8 cellular contexts compared by ENCODE assay signal in the genomic region with DNA sequence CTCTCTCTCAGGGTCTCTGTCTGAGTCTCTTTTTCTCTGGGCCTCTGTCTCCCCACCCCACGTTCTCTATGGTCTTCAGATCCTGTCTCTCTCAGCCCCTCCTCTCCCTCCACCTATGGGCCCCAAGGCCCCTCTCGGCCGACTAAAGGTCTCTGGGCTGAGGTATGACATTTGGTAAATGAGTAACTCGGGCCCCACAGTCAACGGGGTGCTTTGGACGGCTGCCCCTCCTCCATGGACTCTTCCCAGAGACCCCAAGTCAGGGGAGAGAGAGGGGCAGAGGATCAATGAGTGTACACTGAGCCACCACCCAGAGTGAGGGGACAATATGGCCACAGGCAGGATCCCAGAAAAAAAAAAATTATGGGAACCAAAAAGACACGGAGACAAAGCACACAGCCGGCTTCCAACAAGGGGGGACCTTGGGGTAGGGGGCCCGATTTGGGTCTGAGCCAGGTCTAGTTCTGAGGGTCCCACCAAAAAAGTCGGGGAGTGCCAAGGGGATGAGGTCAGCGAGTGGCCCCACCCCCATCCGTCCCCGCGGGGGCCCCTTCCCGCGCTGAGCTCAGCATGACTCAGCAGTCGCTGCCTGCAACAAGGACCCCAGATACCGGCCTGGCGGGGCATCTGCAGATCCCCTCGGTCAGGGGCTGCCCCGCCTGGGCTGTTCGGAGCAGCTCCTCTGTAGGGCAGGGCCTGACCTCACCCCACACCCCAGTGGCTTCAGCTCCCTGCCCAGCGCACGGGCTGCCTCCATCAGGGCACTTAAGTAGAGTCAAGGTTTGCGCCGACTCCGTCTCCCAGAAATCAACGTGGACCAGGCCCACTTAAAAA. TPM values are rescaled to one million over a fixed set of nuclear protein-coding genes. Genes with fewer than 3 reads are reported as not detected.
A peak's percentile ranks its signal among the peaks of the same experiment; 100 is the strongest.
DNase-seq lines count a peak whose midpoint lies in the region; ATAC-seq and TF ChIP-seq lines count a peak whose summit lies in the region.

No MANE protein-coding gene starts in this region.

- CTCF ChIA-PET in A673 (lab: Charles Lee) (no interaction called here), OCI-LY7 (lab: Charles Lee; ENCODE audit: unreplicated experiment) (no interaction called here)
- CTCF ChIA-PET in naive thymus-derived CD4-positive, alpha-beta T cell (lab: Charles Lee), result no interaction called here

- TF ChIP-seq CTCF in A673 (conservative IDR thresholded peaks at IDR 0.05; ENCODE audit: low read depth, low read length) (no peak), OCI-LY7 (conservative IDR thresholded peaks at IDR 0.05; ENCODE audit: low read length) (no peak), fibroblast of mammary gland (conservative IDR thresholded peaks at IDR 0.05; ENCODE audit: control insufficient read depth, insufficient read depth, low read depth, low read length) (no peak)

- BruUV-seq in A673 (replicated peaks; lab: Mats Ljungman, UMichigan) (no TSS peak), OCI-LY7 (replicated peaks; lab: Mats Ljungman, UMichigan) (no TSS peak)

- peaks cover 23% of the 10 kb centered on the region for H3K36me3 Mint-ChIP-seq in activated T-helper 1 cell treated with anti-CD3 and anti-CD28 coated beads, Interleukin-12 subunit alpha, Interleukin-12 subunit beta, Interleukin-2, Interleukin-4 antibody, amounts not matched to agents 30 ng/mL and 10 ng/mL and 1 ng/mL, durations not matched to agents 14 hours and 24 hours and 36 hours (ENCODE audit: low read depth)
- peaks cover 0 to 30% (median 11%) of the 10 kb centered on the region in 5 donors for H3K36me3 Mint-ChIP-seq in naive thymus-derived CD4-positive, alpha-beta T cell

- H3K79me2 ChIP-seq in OCI-LY7 (ENCODE audit: insufficient read depth, low read depth, low read length), result peaks cover 17% of the 10 kb centered on the region; the same call in 1 of the 2 replicates

- no peaks in the 10 kb centered on the region for H3K9me3 ChIP-seq in A673 (ENCODE audit: low read depth, low read length, poor library complexity, severe bottlenecking)
- no peaks in the 10 kb centered on the region for H3K9me3 ChIP-seq in OCI-LY7 (ENCODE audit: low read length)
- H3K9me3 ChIP-seq in naive thymus-derived CD4-positive, alpha-beta T cell (ENCODE audit: control insufficient read depth in 2 of 3, low read length in 3 of 3), result no peaks in the 10 kb centered on the region

- peak overlapping the region; percentile 95 for H3K4me3 Mint-ChIP-seq in activated T-helper 1 cell treated with anti-CD3 and anti-CD28 coated beads, Interleukin-12 subunit alpha, Interleukin-12 subunit beta, Interleukin-2, Interleukin-4 antibody, amounts not matched to agents 30 ng/mL and 10 ng/mL and 1 ng/mL, durations not matched to agents 14 hours and 24 hours and 36 hours
- H3K4me3 Mint-ChIP-seq in naive thymus-derived CD4-positive, alpha-beta T cell, result peak overlapping the region; percentile 94 to 100 (median 99)

- H3K4me1 ChIP-seq in A673 (ENCODE audit: insufficient read depth, low read length, poor library complexity, severe bottlenecking) (peaks cover 31% of the 10 kb centered on the region), OCI-LY7 (ENCODE audit: insufficient read depth, low read length, poor library complexity, severe bottlenecking) (peaks cover 53% of the 10 kb centered on the region)
- H3K4me1 ChIP-seq in naive thymus-derived CD4-positive, alpha-beta T cell (ENCODE audit: control insufficient read depth in 2 of 2, insufficient read depth in 2 of 2, low read length in 2 of 2), result peaks cover 30 to 37% of the 10 kb centered on the region in 2 donors

- H3K27ac Mint-ChIP-seq in activated T-helper 1 cell treated with anti-CD3 and anti-CD28 coated beads, Interleukin-12 subunit alpha, Interleukin-12 subunit beta, Interleukin-2, Interleukin-4 antibody, amounts not matched to agents 30 ng/mL and 10 ng/mL and 1 ng/mL, durations not matched to agents 14 hours and 24 hours and 36 hours, result peak overlapping the region; percentile 95
- H3K27ac Mint-ChIP-seq in naive thymus-derived CD4-positive, alpha-beta T cell, result peak overlapping the region; percentile 92 to 100 (median 97)

- H4K20me1 ChIP-seq in OCI-LY7 (ENCODE audit: insufficient read depth, low read length), result no peaks in the 10 kb centered on the region

- H3K27ac ChIP-seq in A673 (ENCODE audit: low read depth, low read length, poor library complexity, severe bottlenecking) (peak overlapping the region; percentile 95), OCI-LY7 (ENCODE audit: low read depth, low read length, poor library complexity, severe bottlenecking) (peak overlapping the region; percentile 54)
- peak overlapping the region; percentile 68 for H3K27ac ChIP-seq in naive thymus-derived CD4-positive, alpha-beta T cell (ENCODE audit: low read depth, low read length)

- no peak for ATAC-seq in naive thymus-derived CD4-positive, alpha-beta T cell
- peak; percentile 42 for ATAC-seq in stimulated activated naive CD8-positive, alpha-beta T cell treated with anti-CD3 and anti-CD28 coated beads, Interleukin-15, Interleukin-2, amounts not matched to agents 100 U/mL and 50 U/mL, for 24 hours

- peak overlapping the region; percentile 94 for H3K4me2 ChIP-seq in OCI-LY7 (ENCODE audit: low read length)

- DNase-seq in A673 (ENCODE audit: low spot score), result peak; percentile 69
- DNase-seq in GM19238 (ENCODE audit: insufficient read length, low spot score), result peak; percentile 61
- DNase-seq in OCI-LY7 (ENCODE audit: low spot score), result no peak
- peak; percentile 63 for DNase-seq in activated T-helper 1 cell treated with anti-CD3 and anti-CD28 coated beads, Interleukin-12 subunit alpha, Interleukin-12 subunit beta, Interleukin-2, Interleukin-4 antibody, amounts not matched to agents 30 ng/mL and 10 ng/mL and 1 ng/mL, durations not matched to agents 14 hours and 24 hours and 36 hours (ENCODE audit: low spot score)
- peak; percentile 73 for DNase-seq in fibroblast of mammary gland (ENCODE audit: low read depth)
- peak in 2 of 9 donors; percentile 32 to 75 for DNase-seq in naive thymus-derived CD4-positive, alpha-beta T cell
- DNase-seq in stimulated activated naive CD8-positive, alpha-beta T cell treated with anti-CD3 and anti-CD28 coated beads, Interleukin-15, Interleukin-2, amounts not matched to agents 100 U/mL and 50 U/mL, for 24 hours, result peak; percentile 92
- no peak for DNase-seq in DMS114 treated with DMSO at 0.1 percent for 48 hours (lab: John Stamatoyannopoulos, UW; ENCODE audit: unreplicated experiment)

- intact Hi-C loops in A673 (cut with micrococcal nuclease; ENCODE audit: unreplicated experiment), result loop anchor here (10.0 kb wide), 2 partner anchors 89 to 319 kb away; a partner anchor contains a TSS
- intact Hi-C loops in OCI-LY7 (cut with micrococcal nuclease; ENCODE audit: unreplicated experiment), result no loop called here
- intact Hi-C loops in activated T-helper 1 cell treated with anti-CD3 and anti-CD28 coated beads, Interleukin-12 subunit alpha, Interleukin-12 subunit beta, Interleukin-2, Interleukin-4 antibody, amounts not matched to agents 30 ng/mL and 10 ng/mL and 1 ng/mL, durations not matched to agents 14 hours and 24 hours and 36 hours (cut with micrococcal nuclease), result loop anchor here (2.0 to 10.0 kb wide), 2 partner anchors 105 to 239 kb away; no protein-coding TSS in a partner anchor
- intact Hi-C loops in naive thymus-derived CD4-positive, alpha-beta T cell (cut with micrococcal nuclease), result loop anchor here (2.0 kb wide), 3 partner anchors 91 to 317 kb away; a partner anchor contains a TSS

- H3K27me3 Mint-ChIP-seq in activated T-helper 1 cell treated with anti-CD3 and anti-CD28 coated beads, Interleukin-12 subunit alpha, Interleukin-12 subunit beta, Interleukin-2, Interleukin-4 antibody, amounts not matched to agents 30 ng/mL and 10 ng/mL and 1 ng/mL, durations not matched to agents 14 hours and 24 hours and 36 hours (ENCODE audit: insufficient read depth), result no peaks in the 10 kb centered on the region
- no peaks in the 10 kb centered on the region for H3K27me3 Mint-ChIP-seq in naive thymus-derived CD4-positive, alpha-beta T cell

- H3K36me3 ChIP-seq in A673 (ENCODE audit: insufficient read depth, low read length, poor library complexity, severe bottlenecking) (peaks cover 12% of the 10 kb centered on the region), OCI-LY7 (ENCODE audit: insufficient read depth, low read length) (peaks cover 27% of the 10 kb centered on the region)
- H3K36me3 ChIP-seq in naive thymus-derived CD4-positive, alpha-beta T cell (ENCODE audit: control insufficient read depth in 2 of 3, insufficient read depth in 3 of 3, low read length in 3 of 3), result peaks cover 0 to 25% (median 6%) of the 10 kb centered on the region in 3 experiments

- H3K9me3 Mint-ChIP-seq in activated T-helper 1 cell treated with anti-CD3 and anti-CD28 coated beads, Interleukin-12 subunit alpha, Interleukin-12 subunit beta, Interleukin-2, Interleukin-4 antibody, amounts not matched to agents 30 ng/mL and 10 ng/mL and 1 ng/mL, durations not matched to agents 14 hours and 24 hours and 36 hours, result no peaks in the 10 kb centered on the region
- peaks cover 0 to 5% (median 0%) of the 10 kb centered on the region in 11 donors for H3K9me3 Mint-ChIP-seq in naive thymus-derived CD4-positive, alpha-beta T cell

- no peaks in the 10 kb centered on the region for H3K27me3 ChIP-seq in A673 (replicated peaks; ENCODE audit: insufficient read depth, low read depth, low read length, poor library complexity)
- no peaks in the 10 kb centered on the region for H3K27me3 ChIP-seq in naive thymus-derived CD4-positive, alpha-beta T cell (ENCODE audit: control insufficient read depth in 2 of 2, insufficient read depth in 2 of 2, low read length in 2 of 2)

- H2AFZ ChIP-seq in OCI-LY7 (ENCODE audit: low read length), result no peak overlapping the region

- H3K9me2 ChIP-seq in OCI-LY7 (ENCODE audit: insufficient read depth, low read length), result no peaks in the 10 kb centered on the region

- peaks cover 58% of the 10 kb centered on the region for H3K4me1 Mint-ChIP-seq in activated T-helper 1 cell treated with anti-CD3 and anti-CD28 coated beads, Interleukin-12 subunit alpha, Interleukin-12 subunit beta, Interleukin-2, Interleukin-4 antibody, amounts not matched to agents 30 ng/mL and 10 ng/mL and 1 ng/mL, durations not matched to agents 14 hours and 24 hours and 36 hours (ENCODE audit: low read depth)
- H3K4me1 Mint-ChIP-seq in naive thymus-derived CD4-positive, alpha-beta T cell, result peaks cover 42 to 80% (median 65%) of the 10 kb centered on the region in 7 donors

- POLR2A ChIA-PET in A673 (lab: Charles Lee; ENCODE audit: low non-redundant PET) (interaction anchor here (0.6 kb wide), 1 partner anchor 9 kb away, joined by 3 read pairs; a partner anchor contains a TSS), OCI-LY7 (lab: Charles Lee) (interaction anchor here (0.6 to 0.8 kb wide), 2 partner anchors 12 to 46 kb away, joined by 4 read pairs; no protein-coding TSS in a partner anchor)
- POLR2A ChIA-PET in naive thymus-derived CD4-positive, alpha-beta T cell (lab: Charles Lee), result interaction anchor here (0.6 to 5.3 kb wide), 10 partner anchors 9 to 326 kb away, joined by 3 to 58 read pairs (median 3); a partner anchor contains a TSS

- H3K4me3 ChIP-seq in A673 (ENCODE audit: low read depth, low read length, poor library complexity, severe bottlenecking) (no peak overlapping the region), OCI-LY7 (ENCODE audit: low read depth, low read length, poor library complexity, severe bottlenecking) (peak overlapping the region; percentile 73), fibroblast of mammary gland (ENCODE audit: control insufficient read depth, low read depth, low read length) (no peak overlapping the region)
- H3K4me3 ChIP-seq in naive thymus-derived CD4-positive, alpha-beta T cell (ENCODE audit: low read length), result peak overlapping the region; percentile 43

RNA-seq across cellular contexts. Expression of a gene that starts 1.5 kb away (rescaled TPM):
- total RNA-seq in A673 (2021) (1,330 and 1,983 TPM in 2 replicates), OCI-LY7 (2022) (438 and 467 TPM in 2 replicates)
- 562 and 602 TPM in 2 replicates for total RNA-seq in OCI-LY7 (2014; rRNA removed; shearing (Covaris generic))
- 651 and 662 TPM in 2 replicates for total RNA-seq in activated T-helper 1 cell treated with anti-CD3 and anti-CD28 coated beads, Interleukin-12 subunit alpha, Interleukin-12 subunit beta, Interleukin-2, Interleukin-4 antibody, amounts not matched to agents 30 ng/mL and 10 ng/mL and 1 ng/mL, durations not matched to agents 14 hours and 24 hours and 36 hours
- 1,000 to 10,000 TPM in 4 of 5 experiments, 100 to 1,000 TPM in 1; 888 to 1,929 (median 1,286) TPM for total RNA-seq in naive thymus-derived CD4-positive, alpha-beta T cell
- 1,000 to 10,000 TPM; 3,820 to 4,967 TPM for polyA plus RNA-seq in naive thymus-derived CD4-positive, alpha-beta T cell

RNA-seq across cellular contexts. Expression of a gene that starts 8.9 kb away (rescaled TPM):
- total RNA-seq in A673 (2021) (103 and 112 TPM in 2 replicates), OCI-LY7 (2022) (83.9 and 93.7 TPM in 2 replicates)
- total RNA-seq in OCI-LY7 (2014; rRNA removed; shearing (Covaris generic)), result 94.9 and 95.2 TPM in 2 replicates
- total RNA-seq in activated T-helper 1 cell treated with anti-CD3 and anti-CD28 coated beads, Interleukin-12 subunit alpha, Interleukin-12 subunit beta, Interleukin-2, Interleukin-4 antibody, amounts not matched to agents 30 ng/mL and 10 ng/mL and 1 ng/mL, durations not matched to agents 14 hours and 24 hours and 36 hours, result 292 and 295 TPM in 2 replicates
- total RNA-seq in naive thymus-derived CD4-positive, alpha-beta T cell, result 100 to 1,000 TPM in 3 of 5 experiments, 10 to 100 TPM in 2; 78.7 to 355 (median 122) TPM
- polyA plus RNA-seq in naive thymus-derived CD4-positive, alpha-beta T cell, result 10 to 100 TPM; 49.1 to 66.3 TPM

RNA-seq across cellular contexts. Expression of a gene that starts 29.5 kb away (rescaled TPM):
- total RNA-seq in A673 (2021), result 54.6 and 57.0 TPM in 2 replicates
- total RNA-seq in OCI-LY7 (2014; rRNA removed; shearing (Covaris generic)), result 12.5 and 20.0 TPM in 2 replicates
- total RNA-seq in OCI-LY7 (2022), result 28.9 and 29.9 TPM in 2 replicates
- total RNA-seq in activated T-helper 1 cell treated with anti-CD3 and anti-CD28 coated beads, Interleukin-12 subunit alpha, Interleukin-12 subunit beta, Interleukin-2, Interleukin-4 antibody, amounts not matched to agents 30 ng/mL and 10 ng/mL and 1 ng/mL, durations not matched to agents 14 hours and 24 hours and 36 hours, result 71.2 and 77.1 TPM in 2 replicates
- 10 to 100 TPM; 27.3 to 82.3 (median 50.7) TPM for total RNA-seq in naive thymus-derived CD4-positive, alpha-beta T cell
- 10 to 100 TPM; 22.6 to 40.3 TPM for polyA plus RNA-seq in naive thymus-derived CD4-positive, alpha-beta T cell

RNA-seq across cellular contexts. Expression of a gene that starts 30.1 kb away (rescaled TPM):
- total RNA-seq in A673 (2021), result not detected in 2 replicates
- not detected in 2 replicates for total RNA-seq in OCI-LY7 (2014; rRNA removed; shearing (Covaris generic))
- total RNA-seq in OCI-LY7 (2022), result 0.53 TPM in 1 of 2 replicates, not detected in the other
- not detected in 2 replicates for total RNA-seq in activated T-helper 1 cell treated with anti-CD3 and anti-CD28 coated beads, Interleukin-12 subunit alpha, Interleukin-12 subunit beta, Interleukin-2, Interleukin-4 antibody, amounts not matched to agents 30 ng/mL and 10 ng/mL and 1 ng/mL, durations not matched to agents 14 hours and 24 hours and 36 hours
- total RNA-seq in naive thymus-derived CD4-positive, alpha-beta T cell, result 1 to 10 TPM; 1.1 to 1.7 (median 1.3) TPM
- polyA plus RNA-seq in naive thymus-derived CD4-positive, alpha-beta T cell, result 1 to 10 TPM; 1.0 to 2.7 TPM

RNA-seq across cellular contexts. Expression of a gene that starts 30.1 kb away (rescaled TPM):
- 227 and 241 TPM in 2 replicates for total RNA-seq in A673 (2021)
- 265 and 272 TPM in 2 replicates for total RNA-seq in OCI-LY7 (2014; rRNA removed; shearing (Covaris generic))
- total RNA-seq in OCI-LY7 (2022), result 125 and 146 TPM in 2 replicates
- total RNA-seq in activated T-helper 1 cell treated with anti-CD3 and anti-CD28 coated beads, Interleukin-12 subunit alpha, Interleukin-12 subunit beta, Interleukin-2, Interleukin-4 antibody, amounts not matched to agents 30 ng/mL and 10 ng/mL and 1 ng/mL, durations not matched to agents 14 hours and 24 hours and 36 hours, result 172 and 175 TPM in 2 replicates
- total RNA-seq in naive thymus-derived CD4-positive, alpha-beta T cell, result 10 to 100 TPM; 23.4 to 94.0 (median 24.1) TPM
- 10 to 100 TPM; 58.7 to 72.9 TPM for polyA plus RNA-seq in naive thymus-derived CD4-positive, alpha-beta T cell

Comparison
In these comparisons a context has a peak if more than half of its experiments do, and no peak if none do; other contexts are left out.
1. DNase-seq: peak in A673 (single experiment), GM19238 (single experiment), activated T-helper 1 cell treated with anti-CD3 and anti-CD28 coated beads, Interleukin-12 subunit alpha, Interleukin-12 subunit beta, Interleukin-2, Interleukin-4 antibody, amounts not matched to agents 30 ng/mL and 10 ng/mL and 1 ng/mL, durations not matched to agents 14 hours and 24 hours and 36 hours (single experiment), fibroblast of mammary gland (single experiment) and stimulated activated naive CD8-positive, alpha-beta T cell treated with anti-CD3 and anti-CD28 coated beads, Interleukin-15, Interleukin-2, amounts not matched to agents 100 U/mL and 50 U/mL, for 24 hours (single experiment); none in OCI-LY7 (single experiment) and DMS114 treated with DMSO at 0.1 percent for 48 hours (single experiment).
2. H3K4me3 ChIP-seq: peak in OCI-LY7 (single experiment) and naive thymus-derived CD4-positive, alpha-beta T cell (single experiment); none in A673 (single experiment) and fibroblast of mammary gland (single experiment).
3. Peak in every context shown above with its lines, with median percentiles within 50 percentile points of each other: H3K27ac ChIP-seq.